8 cellular contexts compared by ENCODE assay signal in the genomic region with DNA sequence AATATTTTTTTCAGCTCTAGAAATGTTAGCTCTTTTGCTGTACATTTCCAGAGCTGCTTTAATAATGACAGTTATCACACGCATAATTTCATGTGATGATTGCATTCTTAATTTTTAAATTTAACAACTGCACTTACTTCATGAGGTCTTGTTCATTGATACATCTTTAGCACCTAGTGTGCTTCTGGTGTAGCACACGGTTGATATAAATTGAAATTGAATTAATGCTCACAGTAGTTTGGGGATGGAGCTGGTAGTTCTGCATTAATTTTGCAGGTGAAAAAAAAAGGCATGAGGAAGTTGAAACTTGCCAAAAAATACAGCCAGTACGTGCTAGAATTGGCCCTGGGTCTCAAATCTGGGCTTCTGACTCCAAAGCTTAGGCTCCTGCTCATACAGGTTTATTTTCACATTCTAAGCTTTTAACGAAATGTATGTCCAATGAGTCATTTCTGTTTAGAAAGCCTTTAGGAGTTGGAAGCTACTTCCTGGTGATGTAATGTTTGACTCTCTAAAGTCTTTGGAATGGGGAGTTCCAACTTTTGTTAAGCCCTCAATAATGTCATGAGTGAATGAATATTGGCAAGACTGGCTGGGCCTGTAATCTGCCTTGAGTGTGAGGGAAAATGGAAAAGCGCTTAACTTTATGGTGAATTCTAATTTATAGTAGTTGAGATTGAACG. TPM values are rescaled to one million over a fixed set of nuclear protein-coding genes. Genes with fewer than 3 reads are reported as not detected.
DNase-seq lines count a peak whose midpoint lies in the region; FAIRE-seq and TF ChIP-seq lines count a peak whose summit lies in the region.

No MANE protein-coding gene starts in this region.

- intact Hi-C loops in mammary epithelial cell (cut with micrococcal nuclease): loop anchor here (2.0 kb wide), 1 partner anchor 14 kb away; no protein-coding TSS in a partner anchor

- no peaks in the 10 kb centered on the region for H3K27me3 ChIP-seq in mammary epithelial cell (ENCODE audit: insufficient read depth, low read length)

- no peaks in the 10 kb centered on the region for H3K9me3 ChIP-seq in mammary epithelial cell (replicated peaks; ENCODE audit: insufficient read depth, low read length)

- H3K4me1 ChIP-seq in mammary epithelial cell (ENCODE audit: insufficient read depth, low read length) (peaks cover 27% of the 10 kb centered on the region), urinary bladder (ENCODE audit: insufficient read depth) (peaks cover 1% of the 10 kb centered on the region)

- CTCF ChIA-PET in mammary epithelial cell (lab: Charles Lee; ENCODE audit: low non-redundant PET): interaction anchor here (0.6 kb wide), 1 partner anchor 15 kb away, joined by 4 read pairs; no protein-coding TSS in a partner anchor

- TSS peak; percentile 30 for BruUV-seq in mammary epithelial cell (replicated peaks; lab: Mats Ljungman, UMichigan)

- H3K27ac ChIP-seq in mammary epithelial cell (ENCODE audit: insufficient read depth, low read depth, low read length) (peak overlapping the region; percentile 92), urinary bladder (ENCODE audit: low read depth) (peak overlapping the region; percentile 18)

- peak overlapping the region; percentile 51 for H3K9ac ChIP-seq in mammary epithelial cell (ENCODE audit: insufficient read depth, low read length)

- TF ChIP-seq CTCF in mammary epithelial cell (conservative IDR thresholded peaks at IDR 0.05 in 1 of 2, IDR thresholded peaks at IDR 0.05 in 1 of 2; ENCODE audit: extremely low read depth in 1 of 2, insufficient read depth in 1 of 2, low read depth in 1 of 2, low read length in 2 of 2): no peak

- H3K36me3 ChIP-seq in mammary epithelial cell (ENCODE audit: insufficient read depth, low read length) (peaks cover 9% of the 10 kb centered on the region), urinary bladder (ENCODE audit: insufficient read depth) (peaks cover 2% of the 10 kb centered on the region)

- peak; percentile 82 for DNase-seq in AG20443 (ENCODE audit: low spot score)
- DNase-seq in LHCN-M2 (ENCODE audit: low read depth): peak; percentile 93
- peak; percentile 97 for DNase-seq in mammary epithelial cell
- peak; percentile 67 for DNase-seq in medulla oblongata (ENCODE audit: extremely low spot score)
- no peak for DNase-seq in NCI-H187 treated with DMSO at 0.1 percent for 48 hours (lab: John Stamatoyannopoulos, UW)
- DNase-seq in germinal center (ENCODE audit: low spot score): no peak
- DNase-seq in GM12892 (ENCODE audit: insufficient read length): no peak

- no peak for FAIRE-seq in GM12892 (lab: Jason Lieb, UNC)

- H4K20me1 ChIP-seq in mammary epithelial cell (ENCODE audit: insufficient read depth, low read length): peaks cover 24% of the 10 kb centered on the region

- peak overlapping the region; percentile 61 for H3K4me2 ChIP-seq in mammary epithelial cell (ENCODE audit: insufficient read depth, low read depth, low read length)

- H2AFZ ChIP-seq in mammary epithelial cell (ENCODE audit: low read depth, low read length): no peak overlapping the region

- H3K4me3 ChIP-seq in mammary epithelial cell (replicated peaks in 1 of 3; ENCODE audit: insufficient read depth in 1 of 3, low read depth in 2 of 3, low read length in 3 of 3): no peak overlapping the region
- H3K4me3 ChIP-seq in urinary bladder (ENCODE audit: low read depth, low read length): no peak overlapping the region

- in situ Hi-C loops in mammary epithelial cell (cut with MboI; ENCODE audit: low sequenced_read_pairs in 2 of 2): no loop called here

- dilution Hi-C loops in mammary epithelial cell (cut with HindIII; ENCODE audit: low sequenced_read_pairs): loop anchor here (10.0 kb wide), 1 partner anchor 60 kb away; a partner anchor contains a TSS

- TF ChIP-seq POLR2A in GM12892 (IDR thresholded peaks at IDR 0.05; ENCODE audit: low read depth, low read length): no peak

- WGBS in mammary epithelial cell (ENCODE audit: low coverage, missing lambda C conversion rate): 28% methylated on average over 6 of the region's 6 CpGs
- WGBS in urinary bladder: 24% methylated on average over 6 of the region's 6 CpGs

- H3K79me2 ChIP-seq in mammary epithelial cell (ENCODE audit: insufficient read depth, low read length): peaks cover 99% of the 10 kb centered on the region

RNA-seq across cellular contexts. Expression of a gene that starts 10.9 kb away (rescaled TPM):
- 102 and 131 TPM in 2 replicates for total RNA-seq in LHCN-M2 (2014; rRNA removed)
- polyA plus RNA-seq in LHCN-M2 (2012): 389 TPM
- 100 to 1,000 TPM in 1 of 2 donors, 10 to 100 TPM in 1; 78.9 to 341 TPM for total RNA-seq in mammary epithelial cell
- 475 TPM for polyA plus RNA-seq in mammary epithelial cell
- polyA minus RNA-seq in mammary epithelial cell: 221 TPM
- total RNA-seq in urinary bladder: 54.8 TPM
- polyA plus RNA-seq in urinary bladder: 205 TPM
- polyA plus RNA-seq in GM12892 (2012; ENCODE audit: missing spikeins): 103 TPM

RNA-seq across cellular contexts. Expression of a gene that starts 36.5 kb away (rescaled TPM):
- 18.1 and 22.0 TPM in 2 replicates for total RNA-seq in LHCN-M2 (2014; rRNA removed)
- 11.8 TPM for polyA plus RNA-seq in LHCN-M2 (2012)
- 10 to 100 TPM; 15.2 to 17.0 TPM for total RNA-seq in mammary epithelial cell
- polyA plus RNA-seq in mammary epithelial cell: 10.1 TPM
- polyA minus RNA-seq in mammary epithelial cell: 24.7 TPM
- 25.7 TPM for total RNA-seq in urinary bladder
- polyA plus RNA-seq in urinary bladder: 26.9 TPM
- polyA plus RNA-seq in GM12892 (2012; ENCODE audit: missing spikeins): 13.6 TPM

Comparison
In these comparisons a context has a peak if more than half of its experiments do, and no peak if none do; other contexts are left out.
1. DNase-seq: peak in AG20443 (single experiment), LHCN-M2 (single experiment), mammary epithelial cell (single experiment) and medulla oblongata (single experiment); none in NCI-H187 treated with DMSO at 0.1 percent for 48 hours (single experiment), germinal center (single experiment) and GM12892 (single experiment).